Comparison of ENCODE assay signal across 14 cellular contexts in genomic region chr1:25020851-25021585, GRCh38.
DNase-seq lines count a peak whose midpoint lies in the region; FAIRE-seq and TF ChIP-seq lines count a peak whose summit lies in the region.
"Had no signal": no experiment of that assay in that cellular context is flagged by ENCODE, and none has a peak within 500 bp of the region (broad histone marks: within the 10 kb centered on the region; RNA-seq: fewer than 3 reads in every experiment).

No MANE protein-coding gene starts in this region.

- H3K27me3 Mint-ChIP-seq in CD14-positive monocyte (ENCODE audit: low read depth in 3 of 3) (peaks cover 14 to 31% (median 18%) of the 10 kb centered on the region in 3 donors), immature natural killer cell (ENCODE audit: low read depth in 3 of 3) (peaks cover 7 to 16% (median 7%) of the 10 kb centered on the region in 3 donors)

- H3K36me3 Mint-ChIP-seq in CD14-positive monocyte (peaks cover 3 to 12% of the 10 kb centered on the region in 2 donors), immature natural killer cell (no peaks in the 10 kb centered on the region)

- peaks cover 0 to 8% of the 10 kb centered on the region in 2 donors for H3K4me1 ChIP-seq in thyroid gland

- no peaks in the 10 kb centered on the region for H3K9me3 ChIP-seq in thyroid gland

- H3K4me1 Mint-ChIP-seq in CD14-positive monocyte (peaks cover 69% of the 10 kb centered on the region), immature natural killer cell (peaks cover 68 to 78% of the 10 kb centered on the region in 2 donors)

- H3K27ac Mint-ChIP-seq in CD14-positive monocyte (peak overlapping the region; percentile 18 to 99 (median 98)), immature natural killer cell (peak overlapping the region; percentile 88 to 100 (median 98))

- H3K4me3 ChIP-seq in thyroid gland (replicated peaks in 1 of 3), result no peak overlapping the region
- H3K4me3 ChIP-seq: smooth muscle cell had no signal

- 0 out of 2 replicates have a peak, but pooled peaks have one; percentile 8 for TF ChIP-seq POLR2A in GM12892 (IDR thresholded peaks at IDR 0.05; ENCODE audit: low read depth, low read length)
- TF ChIP-seq POLR2A in thyroid gland (IDR thresholded peaks at IDR 0.05), result no peak

- H3K9me3 Mint-ChIP-seq in CD14-positive monocyte (no peaks in the 10 kb centered on the region), immature natural killer cell (no peaks in the 10 kb centered on the region)

- DNase-seq in CD14-positive monocyte (ENCODE audit: low spot score), result no peak
- DNase-seq in GM12892 (ENCODE audit: insufficient read length), result no peak
- peak; percentile 21 to 26 for DNase-seq in activated CD4-positive, alpha-beta T cell treated with anti-CD3 and anti-CD28 coated beads, Interleukin-2, amount 50 U/mL, for 4 hours
- DNase-seq in immature natural killer cell, result no peak
- DNase-seq in DMS 273 (lab: John Stamatoyannopoulos, UW; ENCODE audit: unreplicated experiment), result no peak
- DNase-seq in thyroid gland, result no peak
- no peak for DNase-seq in GM19238 (ENCODE audit: insufficient read length, low spot score)
- DNase-seq in DMS53 (lab: John Stamatoyannopoulos, UW), result no peak
- DNase-seq: activated gamma-delta T cell treated with Interleukin-2 at 50 U/mL for 16 hours, dermis blood vessel endothelial cell, foreskin fibroblast, NCI-H2171 had no signal

- TF ChIP-seq CTCF in CD14-positive monocyte (IDR thresholded peaks at IDR 0.05) (no peak), thyroid gland (IDR thresholded peaks at IDR 0.05) (no peak)

- 80 to 83% methylated on average over 12 to 17 of the region's 22 CpGs for WGBS in thyroid gland, 2 donors

- H3K4me3 Mint-ChIP-seq in CD14-positive monocyte, result no peak overlapping the region
- H3K4me3 Mint-ChIP-seq in immature natural killer cell, result peak overlapping the region in 1 of 5 donors; percentile 39

- H3K36me3 ChIP-seq in thyroid gland, result no peaks in the 10 kb centered on the region

- no peak overlapping the region for H3K27ac ChIP-seq in thyroid gland

- no peaks in the 10 kb centered on the region for H3K27me3 ChIP-seq in thyroid gland

- intact Hi-C loops in CD14-positive monocyte (cut with micrococcal nuclease), result loop anchor here in 1 of 2 donors (5.0 kb wide), 1 partner anchor 54 kb away; no protein-coding TSS in a partner anchor
- intact Hi-C loops in thyroid gland (cut with DNase I), result no loop called here

- FAIRE-seq in GM12892 (lab: Jason Lieb, UNC), result peak; percentile 21
- FAIRE-seq: TTC549 had no signal

Comparison
In these comparisons a context has a peak if more than half of its experiments do, and no peak if none do; other contexts are left out.
1. DNase-seq: peak in activated CD4-positive, alpha-beta T cell treated with anti-CD3 and anti-CD28 coated beads, Interleukin-2, amount 50 U/mL, for 4 hours (2 of 2); none in CD14-positive monocyte (single experiment), GM12892 (single experiment), immature natural killer cell (0 of 3), DMS 273 (single experiment), thyroid gland (0 of 2), GM19238 (single experiment) and DMS53 (single experiment).